1 cellular context compared by ENCODE assay signal in genomic region chr1:173867753-173868265, GRCh38.
TF ChIP-seq lines count a peak whose summit lies in the region.

TSS of gene GAS5 (minus strand) at chr1:173867989.

TF ChIP-seq in K562, 482 proteins besides CTCF, POLR2A, EP300 and RAD21 (continued from another document and continues in another):
- TF ChIP-seq TEAD1 (CRISPR knock-in tag; IDR thresholded peaks at IDR 0.05), result peak; percentile 48 to 80; a peak in 2 of 4 replicates
- TF ChIP-seq HDAC2 (IDR thresholded peaks at IDR 0.05), result no peak
- no peak for TF ChIP-seq ZFP1 (CRISPR knock-in tag; IDR thresholded peaks at IDR 0.05)
- TF ChIP-seq SRSF9 (IDR thresholded peaks at IDR 0.05; ENCODE audit: borderline replicate concordance, low read depth, low read length), result no peak
- no peak for TF ChIP-seq ATF2 (CRISPR knock-in tag; IDR thresholded peaks at IDR 0.05)
- TF ChIP-seq ESRRB (CRISPR knock-in tag; IDR thresholded peaks at IDR 0.05; ENCODE audit: borderline replicate concordance), result no peak
- no peak; the same call in 1 of the 2 replicates for TF ChIP-seq ZNF324 (CRISPR knock-in tag; IDR thresholded peaks at IDR 0.05)
- TF ChIP-seq MNT (conservative IDR thresholded peaks at IDR 0.05), result peak; percentile 87 to 92
- no peak for TF ChIP-seq HES1 (IDR thresholded peaks at IDR 0.05; ENCODE audit: low read depth)
- peak in 1 of 2 experiments; percentile 58; a peak in 1 of 4 replicates for TF ChIP-seq RCOR1 (IDR thresholded peaks at IDR 0.05; ENCODE audit: borderline replicate concordance in 1 of 2, low read depth in 2 of 2, low read length in 2 of 2)
- TF ChIP-seq ASH1L (IDR thresholded peaks at IDR 0.05; ENCODE audit: borderline replicate concordance, low read depth, partially characterized antibody), result no peak
- TF ChIP-seq ZNF444 (CRISPR knock-in tag; IDR thresholded peaks at IDR 0.05), result no peak
- no peak for TF ChIP-seq CBFA2T3 (IDR thresholded peaks at IDR 0.05)
- no peak for TF ChIP-seq STAT5B (CRISPR knock-in tag; IDR thresholded peaks at IDR 0.05)
- no peak for TF ChIP-seq BRF1 (IDR thresholded peaks at IDR 0.05; ENCODE audit: borderline replicate concordance, extremely low read depth, insufficient read length)
- peak; percentile 99 for TF ChIP-seq PML (IDR thresholded peaks at IDR 0.05; ENCODE audit: low read length)
- TF ChIP-seq STAT6 (CRISPR knock-in tag; IDR thresholded peaks at IDR 0.05), result peak; percentile 93; the same call in 1 of the 2 replicates
- no peak for TF ChIP-seq NR2C2 (CRISPR knock-in tag; IDR thresholded peaks at IDR 0.05)
- no peak for TF ChIP-seq NR2C2 (tag; IDR thresholded peaks at IDR 0.05)
- no peak for TF ChIP-seq HSF4 (CRISPR knock-in tag; IDR thresholded peaks at IDR 0.05; ENCODE audit: borderline replicate concordance)
- TF ChIP-seq SNRNP70 (optimal IDR thresholded peaks at IDR 0.05; ENCODE audit: low read depth, low read length), result no peak
- TF ChIP-seq BRCA1 (IDR thresholded peaks at IDR 0.05), result no peak
- no peak for TF ChIP-seq BRCA1 (CRISPR knock-in tag; IDR thresholded peaks at IDR 0.05)
- TF ChIP-seq FOXJ2 (tag; IDR thresholded peaks at IDR 0.05), result no peak
- no peak for TF ChIP-seq GATAD2A (IDR thresholded peaks at IDR 0.05)
- TF ChIP-seq PURB (CRISPR knock-in tag; IDR thresholded peaks at IDR 0.05; ENCODE audit: low read depth), result no peak
- no peak for TF ChIP-seq ZNF695 (CRISPR knock-in tag; IDR thresholded peaks at IDR 0.05)
- 0 out of 2 replicates have a peak, but pooled peaks have one; percentile 24 for TF ChIP-seq PTRF (tag; IDR thresholded peaks at IDR 0.05)
- TF ChIP-seq, protein P1, sequence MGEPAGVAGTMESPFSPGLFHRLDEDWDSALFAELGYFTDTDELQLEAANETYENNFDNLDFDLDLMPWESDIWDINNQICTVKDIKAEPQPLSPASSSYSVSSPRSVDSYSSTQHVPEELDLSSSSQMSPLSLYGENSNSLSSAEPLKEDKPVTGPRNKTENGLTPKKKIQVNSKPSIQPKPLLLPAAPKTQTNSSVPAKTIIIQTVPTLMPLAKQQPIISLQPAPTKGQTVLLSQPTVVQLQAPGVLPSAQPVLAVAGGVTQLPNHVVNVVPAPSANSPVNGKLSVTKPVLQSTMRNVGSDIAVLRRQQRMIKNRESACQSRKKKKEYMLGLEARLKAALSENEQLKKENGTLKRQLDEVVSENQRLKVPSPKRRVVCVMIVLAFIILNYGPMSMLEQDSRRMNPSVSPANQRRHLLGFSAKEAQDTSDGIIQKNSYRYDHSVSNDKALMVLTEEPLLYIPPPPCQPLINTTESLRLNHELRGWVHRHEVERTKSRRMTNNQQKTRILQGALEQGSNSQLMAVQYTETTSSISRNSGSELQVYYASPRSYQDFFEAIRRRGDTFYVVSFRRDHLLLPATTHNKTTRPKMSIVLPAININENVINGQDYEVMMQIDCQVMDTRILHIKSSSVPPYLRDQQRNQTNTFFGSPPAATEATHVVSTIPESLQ (CRISPR knock-in tag; IDR thresholded peaks at IDR 0.05), result no peak
- TF ChIP-seq NCOA1 (IDR thresholded peaks at IDR 0.05; ENCODE audit: low read depth), result peak; percentile 52; the same call in 1 of the 2 replicates
- TF ChIP-seq ZNF140 (CRISPR knock-in tag; IDR thresholded peaks at IDR 0.05), result no peak
- TF ChIP-seq YY1 (IDR thresholded peaks at IDR 0.05; ENCODE audit: borderline replicate concordance in 1 of 3, control insufficient read depth in 1 of 3, extremely low read depth in 1 of 3, insufficient read depth in 3 of 3, insufficient read length in 1 of 3, insufficient replicate concordance in 2 of 3, low read depth in 1 of 3, low read length in 2 of 3), result peak in 2 of 3 experiments; percentile 75 to 88
- no peak; the same call in 1 of the 2 replicates for TF ChIP-seq ZBTB7A (IDR thresholded peaks at IDR 0.05; ENCODE audit: borderline replicate concordance, control insufficient read depth, low read depth, low read length)
- TF ChIP-seq PHTF2 (CRISPR knock-in tag; IDR thresholded peaks at IDR 0.05), result peak; percentile 87
- no peak for TF ChIP-seq ZNF77 (CRISPR knock-in tag; IDR thresholded peaks at IDR 0.05)
- TF ChIP-seq SMAD3 (CRISPR knock-in tag; conservative IDR thresholded peaks at IDR 0.05), result peak; percentile 59
- no peak; the same call in 1 of the 2 replicates for TF ChIP-seq HOXB6 (CRISPR knock-in tag; IDR thresholded peaks at IDR 0.05; ENCODE audit: borderline replicate concordance)
- peak; percentile 97 for TF ChIP-seq USF1 (CRISPR knock-in tag; IDR thresholded peaks at IDR 0.05)
- no peak for TF ChIP-seq NFATC3 (IDR thresholded peaks at IDR 0.05)
- peak; percentile 97 for TF ChIP-seq RAD51 (IDR thresholded peaks at IDR 0.05; ENCODE audit: borderline replicate concordance, low read depth)
- peak; percentile 80 for TF ChIP-seq ZNF436 (CRISPR knock-in tag; IDR thresholded peaks at IDR 0.05)
- peak; percentile 99 for TF ChIP-seq GTF2E2 (tag; IDR thresholded peaks at IDR 0.05)
- TF ChIP-seq TBL1XR1 (IDR thresholded peaks at IDR 0.05; ENCODE audit: low read length in 2 of 2), result peak; percentile 75 to 81; a peak in 3 of 4 replicates
- peak; percentile 75; the same call in 1 of the 2 replicates for TF ChIP-seq CREB3 (tag; conservative IDR thresholded peaks at IDR 0.05; ENCODE audit: low read depth)
- no peak for TF ChIP-seq NR2C1 (IDR thresholded peaks at IDR 0.05)
- no peak for TF ChIP-seq NR2C1 (tag; IDR thresholded peaks at IDR 0.05)
- TF ChIP-seq ARID2 (IDR thresholded peaks at IDR 0.05), result 0 out of 2 replicates have a peak, but pooled peaks have one; percentile 33
- TF ChIP-seq RFX5 (IDR thresholded peaks at IDR 0.05; ENCODE audit: low read depth, low read length), result peak; percentile 90
- TF ChIP-seq TCF7L2 (IDR thresholded peaks at IDR 0.05; ENCODE audit: low read depth, low read length), result no peak
- no peak for TF ChIP-seq TAF15 (IDR thresholded peaks at IDR 0.05; ENCODE audit: low read depth, low read length)
- TF ChIP-seq, protein P2, sequence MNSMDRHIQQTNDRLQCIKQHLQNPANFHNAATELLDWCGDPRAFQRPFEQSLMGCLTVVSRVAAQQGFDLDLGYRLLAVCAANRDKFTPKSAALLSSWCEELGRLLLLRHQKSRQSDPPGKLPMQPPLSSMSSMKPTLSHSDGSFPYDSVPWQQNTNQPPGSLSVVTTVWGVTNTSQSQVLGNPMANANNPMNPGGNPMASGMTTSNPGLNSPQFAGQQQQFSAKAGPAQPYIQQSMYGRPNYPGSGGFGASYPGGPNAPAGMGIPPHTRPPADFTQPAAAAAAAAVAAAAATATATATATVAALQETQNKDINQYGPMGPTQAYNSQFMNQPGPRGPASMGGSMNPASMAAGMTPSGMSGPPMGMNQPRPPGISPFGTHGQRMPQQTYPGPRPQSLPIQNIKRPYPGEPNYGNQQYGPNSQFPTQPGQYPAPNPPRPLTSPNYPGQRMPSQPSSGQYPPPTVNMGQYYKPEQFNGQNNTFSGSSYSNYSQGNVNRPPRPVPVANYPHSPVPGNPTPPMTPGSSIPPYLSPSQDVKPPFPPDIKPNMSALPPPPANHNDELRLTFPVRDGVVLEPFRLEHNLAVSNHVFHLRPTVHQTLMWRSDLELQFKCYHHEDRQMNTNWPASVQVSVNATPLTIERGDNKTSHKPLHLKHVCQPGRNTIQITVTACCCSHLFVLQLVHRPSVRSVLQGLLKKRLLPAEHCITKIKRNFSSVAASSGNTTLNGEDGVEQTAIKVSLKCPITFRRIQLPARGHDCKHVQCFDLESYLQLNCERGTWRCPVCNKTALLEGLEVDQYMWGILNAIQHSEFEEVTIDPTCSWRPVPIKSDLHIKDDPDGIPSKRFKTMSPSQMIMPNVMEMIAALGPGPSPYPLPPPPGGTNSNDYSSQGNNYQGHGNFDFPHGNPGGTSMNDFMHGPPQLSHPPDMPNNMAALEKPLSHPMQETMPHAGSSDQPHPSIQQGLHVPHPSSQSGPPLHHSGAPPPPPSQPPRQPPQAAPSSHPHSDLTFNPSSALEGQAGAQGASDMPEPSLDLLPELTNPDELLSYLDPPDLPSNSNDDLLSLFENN (IDR thresholded peaks at IDR 0.05; ENCODE audit: low read depth in 2 of 2, low read length in 2 of 2), result peak in 1 of 2 experiments; percentile 89; a peak in 2 of 4 replicates
- TF ChIP-seq GATA2 (CRISPR knock-in tag; IDR thresholded peaks at IDR 0.05), result no peak
- TF ChIP-seq SREBF1 (IDR thresholded peaks at IDR 0.05; ENCODE audit: borderline replicate concordance, low read depth, low read length), result no peak
- TF ChIP-seq HNRNPUL1 (IDR thresholded peaks at IDR 0.05; ENCODE audit: low read length), result no peak
- TF ChIP-seq ZNF431 (CRISPR knock-in tag; IDR thresholded peaks at IDR 0.05), result no peak; the same call in 1 of the 2 replicates
- TF ChIP-seq ZNF12 (CRISPR knock-in tag; IDR thresholded peaks at IDR 0.05), result peak; percentile 80; the same call in 1 of the 2 replicates
- no peak for TF ChIP-seq ZBTB49 (CRISPR knock-in tag; IDR thresholded peaks at IDR 0.05; ENCODE audit: borderline replicate concordance)
- TF ChIP-seq ZNF133 (CRISPR knock-in tag; IDR thresholded peaks at IDR 0.05), result no peak
